ENCODE assay signal across 17 cellular contexts in genomic region chr2:25481381-25482310, GRCh38.
DNase-seq lines count a peak whose midpoint lies in the region; ATAC-seq, FAIRE-seq and TF ChIP-seq lines count a peak whose summit lies in the region.
"Had no signal": no experiment of that assay in that cellular context is flagged by ENCODE, and none has a peak within 500 bp of the region (broad histone marks: within the 10 kb centered on the region; RNA-seq: fewer than 3 reads in every experiment).

No MANE protein-coding gene starts in this region.

- no peaks in the 10 kb centered on the region for H3K9me1 ChIP-seq in keratinocyte (ENCODE audit: control insufficient read depth, extremely low read depth, insufficient read depth, low read length)

- peak overlapping the region; percentile 92 for H3K27ac Mint-ChIP-seq in astrocyte (ENCODE audit: unreplicated experiment)
- no peak overlapping the region for H3K27ac Mint-ChIP-seq in CD8-positive, alpha-beta memory T cell

- peak; percentile 8 for DNase-seq in AG04450 (ENCODE audit: low read depth, low spot score)
- peak; percentile 55 for DNase-seq in astrocyte (ENCODE audit: low read depth)
- no peak for DNase-seq in keratinocyte (ENCODE audit: low read depth, low spot score)
- no peak for DNase-seq in CD8-positive, alpha-beta memory T cell
- DNase-seq: dermis blood vessel endothelial cell; DMS 273 treated with DMSO at 0.1 percent for 48 hours; NCI-H1694; pancreas; SIG-M5; stimulated activated CD4-positive, alpha-beta T cell treated with anti-CD3 and anti-CD28 coated beads, Interleukin-12 subunit alpha, Interleukin-12 subunit beta, amount 100 ng/mL, for 4 hours; tibial artery had no signal

- TF ChIP-seq EP300 in Ishikawa (IDR thresholded peaks at IDR 0.05; ENCODE audit: borderline replicate concordance), result no peak

- H3K4me3 Mint-ChIP-seq in astrocyte (ENCODE audit: unreplicated experiment), result no peak overlapping the region
- H3K4me3 Mint-ChIP-seq in CD8-positive, alpha-beta memory T cell, result no peak overlapping the region

- FAIRE-seq in astrocyte (lab: Jason Lieb, UNC) (no peak), keratinocyte (lab: Jason Lieb, UNC) (no peak)
- FAIRE-seq: pancreas had no signal

- H3K36me3 Mint-ChIP-seq in astrocyte (ENCODE audit: low read depth, unreplicated experiment), result no peaks in the 10 kb centered on the region
- H3K36me3 Mint-ChIP-seq in CD8-positive, alpha-beta memory T cell, result peaks cover 11 to 49% (median 17%) of the 10 kb centered on the region in 3 donors
- H3K36me3 Mint-ChIP-seq: activated naive CD4-positive, alpha-beta T cell treated with anti-CD3 and anti-CD28 coated beads, Interleukin-2, amount 50 U/mL, for 72 hours had no signal

- no peak for TF ChIP-seq RAD21 in Ishikawa (IDR thresholded peaks at IDR 0.05; ENCODE audit: low read depth)

- peaks cover 26% of the 10 kb centered on the region for H3K4me1 Mint-ChIP-seq in astrocyte (ENCODE audit: low read depth, unreplicated experiment)
- no peaks in the 10 kb centered on the region for H3K4me1 Mint-ChIP-seq in CD8-positive, alpha-beta memory T cell

- no peak overlapping the region for H3K9ac ChIP-seq in astrocyte (ENCODE audit: low read length)
- H3K9ac ChIP-seq in keratinocyte (ENCODE audit: control insufficient read depth, extremely low read depth, insufficient read depth, low read length), result peak overlapping the region; percentile 15

- ATAC-seq in GM21526 (IDR thresholded peaks at IDR 0.05; ENCODE audit: low FRiP score, unreplicated experiment), result no peak
- no peak for ATAC-seq in GM18861 (IDR thresholded peaks at IDR 0.05; ENCODE audit: unreplicated experiment)
- ATAC-seq in HG02798 (IDR thresholded peaks at IDR 0.05; ENCODE audit: poor library complexity, unreplicated experiment), result no peak
- ATAC-seq: activated naive CD4-positive, alpha-beta T cell treated with anti-CD3 and anti-CD28 coated beads, Interleukin-2, amount 50 U/mL, for 72 hours; pancreas had no signal

- H3K9me3 ChIP-seq in AG04450 (ENCODE audit: control insufficient read depth, insufficient read depth, low read length), result no peaks in the 10 kb centered on the region; the same call in 1 of the 2 replicates
- H3K9me3 ChIP-seq in astrocyte (ENCODE audit: insufficient read depth, low read depth, low read length), result no peaks in the 10 kb centered on the region
- no peaks in the 10 kb centered on the region for H3K9me3 ChIP-seq in keratinocyte (ENCODE audit: control insufficient read depth, low read depth, low read length)
- H3K9me3 ChIP-seq in CD8-positive, alpha-beta memory T cell (ENCODE audit: low read length), result no peaks in the 10 kb centered on the region
- H3K9me3 ChIP-seq: pancreas had no signal

- H3K4me3 ChIP-seq in AG04450 (ENCODE audit: low read depth, low read length) (no peak overlapping the region), astrocyte (ENCODE audit: insufficient read depth, low read depth, low read length) (no peak overlapping the region), keratinocyte (ENCODE audit: control insufficient read depth in 2 of 3, extremely low read depth in 1 of 3, insufficient read depth in 2 of 3, low read depth in 1 of 3, low read length in 3 of 3) (peak overlapping the region in 1 of 3 experiments; percentile 44)
- H3K4me3 ChIP-seq in CD8-positive, alpha-beta memory T cell (ENCODE audit: low read length), result no peak overlapping the region
- H3K4me3 ChIP-seq: pancreas, tibial artery had no signal

- POLR2A ChIA-PET in AG04450 (lab: Yijun Ruan, JAX), result no interaction called here
- POLR2A ChIA-PET in CD8-positive, alpha-beta memory T cell (lab: Charles Lee), result no interaction called here

- H3K4me1 ChIP-seq in astrocyte (ENCODE audit: insufficient read depth, low read length), result peaks cover 10% of the 10 kb centered on the region
- peaks cover 26% of the 10 kb centered on the region for H3K4me1 ChIP-seq in keratinocyte (ENCODE audit: control insufficient read depth, extremely low read depth, insufficient read depth, low read length)
- H3K4me1 ChIP-seq in CD8-positive, alpha-beta memory T cell (ENCODE audit: insufficient read depth, low read length), result no peaks in the 10 kb centered on the region
- H3K4me1 ChIP-seq: pancreas, tibial artery had no signal

- H3K27ac ChIP-seq in AG04450 (ENCODE audit: low read depth, low read length) (no peak overlapping the region), astrocyte (ENCODE audit: low read depth, low read length) (no peak overlapping the region), keratinocyte (ENCODE audit: control insufficient read depth, insufficient read depth, low read length) (peak overlapping the region; percentile 36)
- H3K27ac ChIP-seq in CD8-positive, alpha-beta memory T cell (ENCODE audit: low read depth, low read length), result no peak overlapping the region
- H3K27ac ChIP-seq: pancreas, tibial artery had no signal

- no peaks in the 10 kb centered on the region for H3K27me3 ChIP-seq in AG04450 (ENCODE audit: control insufficient read depth, insufficient read depth, low read length)
- no peaks in the 10 kb centered on the region for H3K27me3 ChIP-seq in astrocyte (ENCODE audit: insufficient read depth, low read length)
- H3K27me3 ChIP-seq in keratinocyte (ENCODE audit: control insufficient read depth, extremely low read depth, insufficient read depth, low read length), result no peaks in the 10 kb centered on the region
- H3K27me3 ChIP-seq in CD8-positive, alpha-beta memory T cell (ENCODE audit: insufficient read depth, low read length, poor library complexity, severe bottlenecking), result no peaks in the 10 kb centered on the region
- H3K27me3 ChIP-seq: pancreas, tibial artery had no signal

- H3K79me2 ChIP-seq in astrocyte (ENCODE audit: insufficient read depth, low read length) (no peaks in the 10 kb centered on the region), keratinocyte (ENCODE audit: control insufficient read depth, insufficient read depth, low read length) (no peaks in the 10 kb centered on the region)

- H3K9me3 Mint-ChIP-seq in astrocyte (ENCODE audit: unreplicated experiment), result peaks cover 1% of the 10 kb centered on the region
- no peaks in the 10 kb centered on the region for H3K9me3 Mint-ChIP-seq in CD8-positive, alpha-beta memory T cell
- H3K9me3 Mint-ChIP-seq: activated naive CD4-positive, alpha-beta T cell treated with anti-CD3 and anti-CD28 coated beads, Interleukin-2, amount 50 U/mL, for 72 hours; IgD-negative memory B cell had no signal

- CTCF ChIA-PET in AG04450 (lab: Charles Lee), result interaction anchor here (1.1 to 1.5 kb wide), 2 partner anchors 120 to 172 kb away, joined by 5 to 7 read pairs; no protein-coding TSS in a partner anchor
- CTCF ChIA-PET in CD8-positive, alpha-beta memory T cell (lab: Charles Lee), result no interaction called here

- H3K27me3 Mint-ChIP-seq in astrocyte (ENCODE audit: low read depth, unreplicated experiment), result no peaks in the 10 kb centered on the region
- no peaks in the 10 kb centered on the region for H3K27me3 Mint-ChIP-seq in CD8-positive, alpha-beta memory T cell
- H3K27me3 Mint-ChIP-seq: IgD-negative memory B cell had no signal

- TF ChIP-seq CTCF in AG04450 (IDR thresholded peaks at IDR 0.05; ENCODE audit: low read depth, low read length) (no peak), astrocyte (IDR thresholded peaks at IDR 0.05; ENCODE audit: insufficient read depth, low read depth, low read length) (no peak), keratinocyte (optimal IDR thresholded peaks at IDR 0.05 in 1 of 3, IDR thresholded peaks at IDR 0.05 in 1 of 3, conservative IDR thresholded peaks at IDR 0.05 in 1 of 3; ENCODE audit: extremely low read depth in 1 of 3, insufficient read depth in 2 of 3, low read length in 3 of 3) (no peak)

- H2AFZ ChIP-seq in astrocyte (ENCODE audit: low read depth, low read length), result no peak overlapping the region
- peak overlapping the region; percentile 50 for H2AFZ ChIP-seq in keratinocyte (ENCODE audit: control insufficient read depth, low read length)

- H4K20me1 ChIP-seq in astrocyte (ENCODE audit: insufficient read depth, low read length), result no peaks in the 10 kb centered on the region
- no peaks in the 10 kb centered on the region for H4K20me1 ChIP-seq in keratinocyte (ENCODE audit: control insufficient read depth, extremely low read depth, insufficient read depth, low read length)

- H3K36me3 ChIP-seq in astrocyte (ENCODE audit: insufficient read depth, low read length) (no peaks in the 10 kb centered on the region), keratinocyte (ENCODE audit: control insufficient read depth in 2 of 2, extremely low read depth in 1 of 2, insufficient read depth in 2 of 2, low read length in 2 of 2) (peaks cover 0 to 5% of the 10 kb centered on the region in 2 experiments)
- no peaks in the 10 kb centered on the region for H3K36me3 ChIP-seq in CD8-positive, alpha-beta memory T cell (ENCODE audit: insufficient read depth, low read length)
- H3K36me3 ChIP-seq: pancreas had no signal

- H3K4me2 ChIP-seq in astrocyte (ENCODE audit: low read length) (peak overlapping the region; percentile 48), keratinocyte (ENCODE audit: control insufficient read depth, extremely low read depth, insufficient read depth, low read depth, low read length) (peak overlapping the region; percentile 62)

- dilution Hi-C loops in keratinocyte (cut with MboI; ENCODE audit: extremely low pct_ligation_motif_present, low sequenced_read_pairs), result no loop called here

TF ChIP-seq in Ishikawa, 13 proteins besides CTCF, POLR2A, EP300 and RAD21:
- TF ChIP-seq TEAD4 (IDR thresholded peaks at IDR 0.05) (0 out of 2 replicates have a peak, but pooled peaks have one; percentile 23), CEBPB (IDR thresholded peaks at IDR 0.05) (no peak)

Comparison
In these comparisons a context has a peak if more than half of its experiments do, and no peak if none do; other contexts are left out.
1. DNase-seq: peak in AG04450 (single experiment) and astrocyte (single experiment); none in keratinocyte (single experiment) and CD8-positive, alpha-beta memory T cell (0 of 5).